13 cellular contexts compared by ENCODE assay signal in the genomic region with DNA sequence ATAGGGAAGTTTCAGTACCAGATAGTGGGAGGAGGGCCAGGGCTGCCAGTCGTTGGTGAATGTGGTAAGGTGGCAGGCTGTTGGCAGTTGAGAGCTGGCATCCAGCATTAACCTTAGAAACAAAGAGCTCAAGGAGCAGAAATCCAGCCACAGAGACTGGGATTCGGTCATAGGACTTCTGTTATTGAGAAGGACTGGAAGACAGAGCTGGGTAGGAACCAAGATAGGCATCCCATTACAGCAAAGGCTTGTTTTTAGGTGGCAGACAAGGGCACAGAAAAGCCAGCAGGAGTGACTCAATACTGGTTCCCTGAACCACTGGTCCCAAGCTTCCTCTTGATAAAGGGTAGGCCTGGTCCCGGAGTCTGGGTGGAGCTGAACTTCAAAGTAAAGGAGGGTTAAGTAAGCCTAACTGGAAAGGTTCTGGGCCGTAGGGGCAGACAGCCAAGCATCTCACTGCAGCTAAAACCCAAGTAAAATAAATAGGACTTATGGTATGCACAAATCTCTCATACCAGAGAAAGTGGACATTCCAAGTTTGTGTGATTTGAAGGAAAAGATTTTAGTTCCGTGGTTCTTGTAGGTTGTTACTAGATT.
DNase-seq lines count a peak whose midpoint lies in the region; ATAC-seq and TF ChIP-seq lines count a peak whose summit lies in the region.
"Had no signal": no experiment of that assay in that cellular context is flagged by ENCODE, and none has a peak within 500 bp of the region (broad histone marks: within the 10 kb centered on the region; RNA-seq: fewer than 3 reads in every experiment).

No MANE protein-coding gene starts in this region.

- H3K27me3 Mint-ChIP-seq in CD4-positive, alpha-beta T cell, result no peaks in the 10 kb centered on the region
- H3K27me3 Mint-ChIP-seq: effector memory CD8-positive, alpha-beta T cell; stimulated activated naive CD8-positive, alpha-beta T cell treated with anti-CD3 and anti-CD28 coated beads, Interleukin-15, Interleukin-2, amounts not matched to agents 100 ng/mL and 50 ng/mL, for 24 hours had no signal

- POLR2A ChIA-PET in CD4-positive, alpha-beta T cell (lab: Charles Lee), result interaction anchor here (0.7 kb wide), 1 partner anchor 12 kb away, joined by 3 read pairs; no protein-coding TSS in a partner anchor

- CTCF ChIA-PET in CD4-positive, alpha-beta T cell (lab: Charles Lee), result no interaction called here

- no peak for TF ChIP-seq CTCF in CD4-positive, alpha-beta T cell (IDR thresholded peaks at IDR 0.05)
- TF ChIP-seq CTCF in NB4 (IDR thresholded peaks at IDR 0.05; ENCODE audit: low read depth, low read length), result no peak

- intact Hi-C loops in CD4-positive, alpha-beta T cell (cut with DNase I, micrococcal nuclease), result no loop called here

- H3K27ac Mint-ChIP-seq in CD4-positive, alpha-beta T cell, result peak overlapping the region; percentile 2

- H3K27me3 ChIP-seq in CD4-positive, alpha-beta T cell (ENCODE audit: control insufficient read depth, insufficient read depth, low read length), result no peaks in the 10 kb centered on the region

- TF ChIP-seq POLR2A in NB4 (IDR thresholded peaks at IDR 0.05; ENCODE audit: extremely low read depth, insufficient read length), result no peak

- H3K4me1 Mint-ChIP-seq in CD4-positive, alpha-beta T cell (ENCODE audit: low read depth), result peaks cover 68% of the 10 kb centered on the region

- H3K4me3 ChIP-seq in NB4 (ENCODE audit: low read depth, low read length), result no peak overlapping the region

- no peaks in the 10 kb centered on the region for H3K9me3 Mint-ChIP-seq in CD4-positive, alpha-beta T cell
- H3K9me3 Mint-ChIP-seq: effector memory CD8-positive, alpha-beta T cell; stimulated activated naive CD8-positive, alpha-beta T cell treated with anti-CD3 and anti-CD28 coated beads, Interleukin-15, Interleukin-2, amounts not matched to agents 100 ng/mL and 50 ng/mL, for 24 hours had no signal

- H3K27ac ChIP-seq in CD4-positive, alpha-beta T cell (ENCODE audit: low read depth, low read length), result no peak overlapping the region
- H3K27ac ChIP-seq: parathyroid adenoma, WERI-Rb-1 had no signal

- no peak overlapping the region for H3K4me3 Mint-ChIP-seq in CD4-positive, alpha-beta T cell
- H3K4me3 Mint-ChIP-seq: effector memory CD8-positive, alpha-beta T cell; stimulated activated naive CD8-positive, alpha-beta T cell treated with anti-CD3 and anti-CD28 coated beads, Interleukin-15, Interleukin-2, amounts not matched to agents 100 ng/mL and 50 ng/mL, for 24 hours had no signal

- no peak for DNase-seq in CD4-positive, alpha-beta T cell
- peak; percentile 85 for DNase-seq in NB4 (ENCODE audit: low read depth)
- peak; percentile 49 for DNase-seq in dermis blood vessel endothelial cell
- DNase-seq in non-pigmented ciliary epithelial cell (ENCODE audit: low read depth), result peak; percentile 91
- no peak for DNase-seq in NCI-H146 (lab: John Stamatoyannopoulos, UW)
- no peak for DNase-seq in NCI-H1694 (lab: John Stamatoyannopoulos, UW)
- DNase-seq in stimulated activated naive CD4-positive, alpha-beta T cell treated with Interleukin-2 at 50 U/mL for 16 hours (lab: John Stamatoyannopoulos, UW), result no peak
- DNase-seq: effector memory CD8-positive, alpha-beta T cell; NCI-H1930; WERI-Rb-1 had no signal

- no peaks in the 10 kb centered on the region for H3K9me3 ChIP-seq in CD4-positive, alpha-beta T cell (ENCODE audit: control insufficient read depth, low read length)

- H3K36me3 Mint-ChIP-seq in CD4-positive, alpha-beta T cell (ENCODE audit: low read depth), result no peaks in the 10 kb centered on the region

- no peak for ATAC-seq in CD4-positive, alpha-beta T cell (ENCODE audit: poor library complexity)
- ATAC-seq in GM18907 (IDR thresholded peaks at IDR 0.05; ENCODE audit: unreplicated experiment), result no peak
- ATAC-seq: effector memory CD8-positive, alpha-beta T cell had no signal

Comparison
In these comparisons a context has a peak if more than half of its experiments do, and no peak if none do; other contexts are left out.
1. DNase-seq: peak in NB4 (single experiment), dermis blood vessel endothelial cell (single experiment) and non-pigmented ciliary epithelial cell (single experiment); none in CD4-positive, alpha-beta T cell (0 of 10), NCI-H146 (single experiment), NCI-H1694 (single experiment) and stimulated activated naive CD4-positive, alpha-beta T cell treated with Interleukin-2 at 50 U/mL for 16 hours (single experiment).